Comparison of ENCODE assay signal across 17 cellular contexts in the genomic region with DNA sequence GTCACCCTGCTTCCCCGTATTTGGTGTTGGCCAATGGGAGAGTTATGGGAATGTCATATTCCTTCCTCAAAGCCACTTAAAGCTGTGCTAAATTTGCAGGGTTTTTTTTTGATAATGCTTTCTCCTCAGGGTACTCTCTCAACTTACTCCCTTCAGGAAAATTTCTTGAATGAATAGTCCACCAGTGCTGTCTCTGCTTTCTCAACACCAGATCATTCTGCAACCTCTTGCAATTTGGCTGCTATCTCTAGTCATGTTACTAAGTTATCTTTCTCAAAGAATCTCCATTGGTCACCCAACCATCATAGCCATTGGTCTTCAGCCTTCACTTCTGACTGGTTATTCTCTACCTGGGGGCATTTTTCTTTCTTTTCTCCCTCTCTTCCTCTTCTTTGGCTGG. TPM values are rescaled to one million over a fixed set of nuclear protein-coding genes. Genes with fewer than 3 reads are reported as not detected.
DNase-seq lines count a peak whose midpoint lies in the region; ATAC-seq, FAIRE-seq and TF ChIP-seq lines count a peak whose summit lies in the region.
"Had no signal": no experiment of that assay in that cellular context is flagged by ENCODE, and none has a peak within 500 bp of the region (broad histone marks: within the 10 kb centered on the region; RNA-seq: fewer than 3 reads in every experiment).

No MANE protein-coding gene starts in this region.

- H3F3A ChIP-seq in MM.1S (ENCODE audit: insufficient read depth, low read length), result peaks cover 56% of the 10 kb centered on the region

- WGBS in HepG2 (ENCODE audit: low lambda C conversion rate), result 100% methylated on average over 1 of the region's 1 CpG

- intact Hi-C loops in HepG2 (cut with micrococcal nuclease; ENCODE audit: unreplicated experiment), result no loop called here

- H3K36me3 Mint-ChIP-seq in activated CD8-positive, alpha-beta memory T cell treated with anti-CD3 and anti-CD28 coated beads, Interleukin-2, amount 10 ng/mL, durations not matched to agents 7 days and 5 days, result peaks cover 40% of the 10 kb centered on the region
- no peaks in the 10 kb centered on the region for H3K36me3 Mint-ChIP-seq in astrocyte (ENCODE audit: low read depth, unreplicated experiment)
- no peaks in the 10 kb centered on the region for H3K36me3 Mint-ChIP-seq in stimulated activated memory B cell treated with anti-CD40 and anti-IgM and Interleukin-4, amounts not matched to agents 10 μg/mL and 1 μg/mL and 100 μg/mL, for 72 hours

- H3K9me3 ChIP-seq in MM.1S (replicated peaks; ENCODE audit: insufficient read depth, low read length) (no peaks in the 10 kb centered on the region), astrocyte (ENCODE audit: insufficient read depth, low read depth, low read length) (no peaks in the 10 kb centered on the region), HepG2 (ENCODE audit: low read length) (no peaks in the 10 kb centered on the region)
- H3K9me3 ChIP-seq: ovary had no signal

- FAIRE-seq in astrocyte (lab: Jason Lieb, UNC) (no peak), HepG2 (lab: Jason Lieb, UNC) (no peak)

- no peak for DNase-seq in activated CD8-positive, alpha-beta memory T cell treated with anti-CD3 and anti-CD28 coated beads, Interleukin-2, amount 10 ng/mL, durations not matched to agents 7 days and 5 days
- DNase-seq in activated CD8-positive, alpha-beta memory T cell treated with anti-CD3 and anti-CD28 coated beads, Interleukin-2, amount 50 U/mL, for 48 hours, result no peak
- DNase-seq in MM.1S, result no peak
- DNase-seq in astrocyte (ENCODE audit: low read depth), result no peak
- DNase-seq in HepG2 (ENCODE audit: low spot score), result no peak
- DNase-seq: ACHN; activated CD4-positive, CD25-positive, alpha-beta regulatory T cell treated with anti-CD3 and anti-CD28 coated beads, Interleukin-2, amount 50 U/mL, for 72 hours; activated gamma-delta T cell treated with Interleukin-2 at 50 U/mL for 16 hours; central memory CD4-positive, alpha-beta T cell; islet precursor cell; midbrain; NCI-H1092; ovary; substantia nigra had no signal

- H3K36me3 ChIP-seq in MM.1S (replicated peaks; ENCODE audit: insufficient read depth, low read length) (no peaks in the 10 kb centered on the region), astrocyte (ENCODE audit: insufficient read depth, low read length) (no peaks in the 10 kb centered on the region), HepG2 (replicated peaks in 1 of 2; ENCODE audit: control insufficient read depth in 1 of 2, insufficient read depth in 2 of 2, low read length in 2 of 2) (no peaks in the 10 kb centered on the region)
- H3K36me3 ChIP-seq: ovary had no signal

- H4K20me1 ChIP-seq in MM.1S (ENCODE audit: insufficient read depth, low read length) (peaks cover 5% of the 10 kb centered on the region; the same call in 1 of the 2 replicates), astrocyte (ENCODE audit: insufficient read depth, low read length) (no peaks in the 10 kb centered on the region), HepG2 (ENCODE audit: insufficient read depth, low read length) (no peaks in the 10 kb centered on the region)

- H3K9me3 Mint-ChIP-seq in activated CD8-positive, alpha-beta memory T cell treated with anti-CD3 and anti-CD28 coated beads, Interleukin-2, amount 10 ng/mL, durations not matched to agents 7 days and 5 days (ENCODE audit: low read depth), result no peaks in the 10 kb centered on the region
- H3K9me3 Mint-ChIP-seq in astrocyte (ENCODE audit: unreplicated experiment), result no peaks in the 10 kb centered on the region
- H3K9me3 Mint-ChIP-seq in stimulated activated memory B cell treated with anti-CD40 and anti-IgM and Interleukin-4, amounts not matched to agents 10 μg/mL and 1 μg/mL and 100 μg/mL, for 72 hours, result no peaks in the 10 kb centered on the region

- CTCF ChIA-PET in activated CD8-positive, alpha-beta memory T cell treated with anti-CD3 and anti-CD28 coated beads, Interleukin-2, amount 10 ng/mL, durations not matched to agents 7 days and 5 days (lab: Charles Lee), result interaction anchor here (1.0 to 14.1 kb wide), 6 partner anchors 17 to 70 kb away, joined by 3 to 160 read pairs (median 4); a partner anchor contains a TSS
- CTCF ChIA-PET in HepG2 (lab: Yijun Ruan, JAX; ENCODE audit: low intra/inter-chr PET ratio, low total read pairs), result no interaction called here

- TF ChIP-seq RAD21 in HepG2 (CRISPR knock-in tag; IDR thresholded peaks at IDR 0.05), result no peak

- H3K79me2 ChIP-seq in MM.1S (ENCODE audit: low read length) (peaks cover 98% of the 10 kb centered on the region), astrocyte (ENCODE audit: insufficient read depth, low read length) (peaks cover 2% of the 10 kb centered on the region), HepG2 (ENCODE audit: insufficient read depth, low read length) (no peaks in the 10 kb centered on the region)

- ATAC-seq in activated CD8-positive, alpha-beta memory T cell treated with anti-CD3 and anti-CD28 coated beads, Interleukin-2, amount 10 ng/mL, durations not matched to agents 7 days and 5 days, result no peak
- ATAC-seq in stimulated activated memory B cell treated with anti-CD40 and anti-IgM and Interleukin-4, amounts not matched to agents 10 μg/mL and 1 μg/mL and 100 μg/mL, for 72 hours, result no peak
- ATAC-seq in HepG2 (no peak), HG02885 (IDR thresholded peaks at IDR 0.05; ENCODE audit: poor library complexity, unreplicated experiment) (no peak), HG03520 (IDR thresholded peaks at IDR 0.05; ENCODE audit: unreplicated experiment) (no peak)

- H2AFZ ChIP-seq in MM.1S (ENCODE audit: low read length) (no peak overlapping the region), astrocyte (ENCODE audit: low read depth, low read length) (no peak overlapping the region), HepG2 (ENCODE audit: low read length) (no peak overlapping the region)

- in situ Hi-C loops in HepG2 (cut with HindIII; ENCODE audit: extremely low pct_ligation_motif_present, low pct_unique_long_range_greater_than_20kb), result no loop called here

- H3K4me3 Mint-ChIP-seq in activated CD8-positive, alpha-beta memory T cell treated with anti-CD3 and anti-CD28 coated beads, Interleukin-2, amount 10 ng/mL, durations not matched to agents 7 days and 5 days, result peak overlapping the region; percentile 77
- peak overlapping the region; percentile 6 for H3K4me3 Mint-ChIP-seq in astrocyte (ENCODE audit: unreplicated experiment)
- H3K4me3 Mint-ChIP-seq in stimulated activated memory B cell treated with anti-CD40 and anti-IgM and Interleukin-4, amounts not matched to agents 10 μg/mL and 1 μg/mL and 100 μg/mL, for 72 hours, result peak overlapping the region; percentile 54

- H3K4me3 ChIP-seq in MM.1S (ENCODE audit: low read length), result peak overlapping the region; percentile 83
- H3K4me3 ChIP-seq in astrocyte (ENCODE audit: insufficient read depth, low read depth, low read length), result no peak overlapping the region
- no peak overlapping the region for H3K4me3 ChIP-seq in HepG2 (replicated peaks in 1 of 3; ENCODE audit: insufficient read depth in 1 of 3, low read depth in 2 of 3, low read length in 3 of 3)
- H3K4me3 ChIP-seq: ovary had no signal

- H3K27me3 Mint-ChIP-seq in activated CD8-positive, alpha-beta memory T cell treated with anti-CD3 and anti-CD28 coated beads, Interleukin-2, amount 10 ng/mL, durations not matched to agents 7 days and 5 days, result no peaks in the 10 kb centered on the region
- no peaks in the 10 kb centered on the region for H3K27me3 Mint-ChIP-seq in astrocyte (ENCODE audit: low read depth, unreplicated experiment)
- no peaks in the 10 kb centered on the region for H3K27me3 Mint-ChIP-seq in stimulated activated memory B cell treated with anti-CD40 and anti-IgM and Interleukin-4, amounts not matched to agents 10 μg/mL and 1 μg/mL and 100 μg/mL, for 72 hours

- peaks cover 81% of the 10 kb centered on the region for H3K4me1 ChIP-seq in MM.1S (ENCODE audit: low read length)
- peaks cover 20% of the 10 kb centered on the region for H3K4me1 ChIP-seq in astrocyte (ENCODE audit: insufficient read depth, low read length)
- peaks cover 7% of the 10 kb centered on the region; the same call in 1 of the 2 replicates for H3K4me1 ChIP-seq in HepG2 (ENCODE audit: insufficient read depth, low read length)

- H3K27me3 ChIP-seq in MM.1S (replicated peaks; ENCODE audit: insufficient read depth, low read length) (no peaks in the 10 kb centered on the region), astrocyte (ENCODE audit: insufficient read depth, low read length) (no peaks in the 10 kb centered on the region), HepG2 (ENCODE audit: control insufficient read depth in 1 of 2, insufficient read depth in 2 of 2, low read length in 2 of 2) (no peaks in the 10 kb centered on the region)
- H3K27me3 ChIP-seq: ovary had no signal

- peak overlapping the region; percentile 11; the same call in 1 of the 2 replicates for H3K9ac ChIP-seq in MM.1S (ENCODE audit: low read length)
- H3K9ac ChIP-seq in astrocyte (ENCODE audit: low read length), result no peak overlapping the region
- no peak overlapping the region for H3K9ac ChIP-seq in HepG2 (ENCODE audit: insufficient read depth, low read depth, low read length)

- BruUV-seq in HepG2 (replicated peaks; lab: Mats Ljungman, UMichigan), result no TSS peak

- TF ChIP-seq CTCF in MM.1S (IDR thresholded peaks at IDR 0.05; ENCODE audit: low read length) (no peak), astrocyte (IDR thresholded peaks at IDR 0.05; ENCODE audit: insufficient read depth, low read depth, low read length) (no peak), HepG2 (CRISPR knock-in tag; IDR thresholded peaks at IDR 0.05) (no peak)

- H3K27ac Mint-ChIP-seq in activated CD8-positive, alpha-beta memory T cell treated with anti-CD3 and anti-CD28 coated beads, Interleukin-2, amount 10 ng/mL, durations not matched to agents 7 days and 5 days, result peak overlapping the region; percentile 95
- H3K27ac Mint-ChIP-seq in astrocyte (ENCODE audit: unreplicated experiment), result no peak overlapping the region
- H3K27ac Mint-ChIP-seq in stimulated activated memory B cell treated with anti-CD40 and anti-IgM and Interleukin-4, amounts not matched to agents 10 μg/mL and 1 μg/mL and 100 μg/mL, for 72 hours, result peak overlapping the region; percentile 84

- H3K27ac ChIP-seq in MM.1S (ENCODE audit: low read length) (peak overlapping the region; percentile 95; the same call in 1 of the 2 replicates), astrocyte (ENCODE audit: low read depth, low read length) (no peak overlapping the region), HepG2 (ENCODE audit: extremely low read length, insufficient read depth, low read length) (no peak overlapping the region)
- H3K27ac ChIP-seq: ovary had no signal

- H3K9me2 ChIP-seq in MM.1S (replicated peaks; ENCODE audit: insufficient read depth, low read length), result no peaks in the 10 kb centered on the region

- POLR2A ChIA-PET in HepG2 (lab: Yijun Ruan, JAX), result no interaction called here

- no peak for TF ChIP-seq EP300 in HepG2 (IDR thresholded peaks at IDR 0.05; ENCODE audit: low read depth in 2 of 2, low read length in 2 of 2)
- TF ChIP-seq EP300 in HepG2 (CRISPR knock-in tag; IDR thresholded peaks at IDR 0.05; ENCODE audit: borderline replicate concordance), result no peak

- H3K4me2 ChIP-seq in MM.1S (ENCODE audit: low read depth, low read length), result peak overlapping the region; percentile 94
- no peak overlapping the region for H3K4me2 ChIP-seq in astrocyte (ENCODE audit: low read length)
- H3K4me2 ChIP-seq in HepG2 (ENCODE audit: low read depth, low read length), result no peak overlapping the region

- TF ChIP-seq POLR2A in HepG2 (IDR thresholded peaks at IDR 0.05; ENCODE audit: insufficient read depth in 1 of 2, low read depth in 2 of 2, low read length in 2 of 2), result no peak

- H3K4me1 Mint-ChIP-seq in activated CD8-positive, alpha-beta memory T cell treated with anti-CD3 and anti-CD28 coated beads, Interleukin-2, amount 10 ng/mL, durations not matched to agents 7 days and 5 days, result peaks cover 93% of the 10 kb centered on the region
- H3K4me1 Mint-ChIP-seq in astrocyte (ENCODE audit: low read depth, unreplicated experiment), result peaks cover 32% of the 10 kb centered on the region
- peaks cover 94% of the 10 kb centered on the region for H3K4me1 Mint-ChIP-seq in stimulated activated memory B cell treated with anti-CD40 and anti-IgM and Interleukin-4, amounts not matched to agents 10 μg/mL and 1 μg/mL and 100 μg/mL, for 72 hours

RNA-seq across cellular contexts. Expression of a gene that starts 13.4 kb away (rescaled TPM):
- 100 to 1,000 TPM; 106 to 109 TPM for total RNA-seq in activated CD8-positive, alpha-beta memory T cell treated with anti-CD3 and anti-CD28 coated beads, Interleukin-2, amount 10 ng/mL, durations not matched to agents 7 days and 5 days
- total RNA-seq in astrocyte (25.9 and 33.1 TPM in 2 replicates), HepG2 (2016; rRNA removed; fragmentation: Illumina TruSeq; extraction: Trizol) (11.2 and 14.9 TPM in 2 replicates)
- 3.2 and 3.7 TPM in 2 replicates for total RNA-seq in HepG2 (2016; cell fraction: cytosol; rRNA removed; fragmentation: Illumina TruSeq; extraction: Trizol; ENCODE audit: low read depth)
- total RNA-seq in HepG2 (2016; cell fraction: insoluble cytoplasmic fraction; rRNA removed; fragmentation: Illumina TruSeq; extraction: Trizol), result 13.3 and 15.4 TPM in 2 replicates
- total RNA-seq in HepG2 (2016; cell fraction: membrane; rRNA removed; fragmentation: Illumina TruSeq; extraction: Trizol), result 7.0 and 8.4 TPM in 2 replicates
- 3.7 and 5.8 TPM in 2 replicates for total RNA-seq in HepG2 (2016; cell fraction: nucleus; rRNA removed; fragmentation: Illumina TruSeq; extraction: Trizol)
- polyA plus RNA-seq in HepG2 (2011; rRNA removed), result 4.9 and 6.4 TPM in 2 replicates
- polyA plus RNA-seq in HepG2 (2011; cell fraction: cytosol; rRNA removed), result 6.7 and 7.1 TPM in 2 replicates
- polyA plus RNA-seq in HepG2 (2011; cell fraction: nucleus; rRNA removed), result 2.5 TPM in 2 replicates
- polyA plus RNA-seq in HepG2 (2012), result 6.2 and 6.6 TPM in 2 replicates
- 1.0 and 1.2 TPM in 2 replicates for polyA plus RNA-seq in HepG2 (2016; cell fraction: cytosol; fragmentation: Illumina TruSeq; extraction: Trizol; ENCODE audit: low read depth)
- polyA plus RNA-seq in HepG2 (2016; cell fraction: insoluble cytoplasmic fraction; fragmentation: Illumina TruSeq; extraction: Trizol; ENCODE audit: low read depth), result 16.1 and 16.3 TPM in 2 replicates
- polyA plus RNA-seq in HepG2 (2016; cell fraction: membrane; fragmentation: Illumina TruSeq; extraction: Trizol; ENCODE audit: low read depth), result 2.5 and 2.7 TPM in 2 replicates
- 5.1 and 5.5 TPM in 2 replicates for polyA plus RNA-seq in HepG2 (2016; cell fraction: nucleus; fragmentation: Illumina TruSeq; extraction: Trizol; ENCODE audit: insufficient read depth, low read depth)
- polyA minus RNA-seq in HepG2 (2011; rRNA and poly(A)+ RNA removed; ENCODE audit: low replicate concordance), result 3.0 and 11.3 TPM in 2 replicates
- 8.5 and 9.0 TPM in 2 replicates for polyA minus RNA-seq in HepG2 (2011; cell fraction: cytosol; rRNA and poly(A)+ RNA removed)
- polyA minus RNA-seq in HepG2 (2011; cell fraction: nucleus; rRNA and poly(A)+ RNA removed), result 5.5 and 10.3 TPM in 2 replicates

Comparison
In these comparisons a context has a peak if more than half of its experiments do, and no peak if none do; other contexts are left out.
1. H3K4me3 Mint-ChIP-seq: peak in every context shown above with its lines; median percentile 77 in activated CD8-positive, alpha-beta memory T cell treated with anti-CD3 and anti-CD28 coated beads, Interleukin-2, amount 10 ng/mL, durations not matched to agents 7 days and 5 days; 54 in stimulated activated memory B cell treated with anti-CD40 and anti-IgM and Interleukin-4, amounts not matched to agents 10 μg/mL and 1 μg/mL and 100 μg/mL, for 72 hours; 6 in astrocyte.